24 cellular contexts compared by ENCODE assay signal in the genomic region with DNA sequence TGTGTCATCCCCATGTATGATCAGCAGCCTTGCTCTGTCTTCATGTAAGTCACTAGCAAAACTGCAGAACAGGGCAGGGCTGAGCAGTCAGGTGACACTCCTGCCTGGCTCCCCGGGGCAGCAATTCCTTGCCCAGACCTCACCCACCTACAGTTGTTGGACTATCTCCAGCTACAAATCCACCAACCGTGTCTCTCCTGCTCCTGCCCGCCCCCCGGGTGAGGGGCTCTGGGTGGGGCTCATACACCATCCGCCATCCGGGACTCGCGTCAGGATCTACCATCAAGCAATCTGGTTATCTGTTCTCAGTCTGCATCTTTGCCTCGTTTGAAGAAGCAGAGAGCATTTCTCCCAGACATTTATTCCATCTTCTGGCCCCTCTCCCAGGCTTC. TPM values are rescaled to one million over a fixed set of nuclear protein-coding genes. Genes with fewer than 3 reads are reported as not detected.
A peak's percentile ranks its signal among the peaks of the same experiment; 100 is the strongest.
DNase-seq lines count a peak whose midpoint lies in the region; ATAC-seq and TF ChIP-seq lines count a peak whose summit lies in the region.
"Had no signal": no experiment of that assay in that cellular context is flagged by ENCODE, and none has a peak within 500 bp of the region (broad histone marks: within the 10 kb centered on the region; RNA-seq: fewer than 3 reads in every experiment).

No MANE protein-coding gene starts in this region.

- TF ChIP-seq POLR2A in right lobe of liver (IDR thresholded peaks at IDR 0.05), result no peak

- WGBS in right lobe of liver (ENCODE audit: insufficient coverage, low coverage, low lambda C conversion rate, missing lambda C conversion rate), result 55% methylated on average over 7 of the region's 9 CpGs

- no peak overlapping the region for H3K27ac ChIP-seq in right lobe of liver
- no peak overlapping the region for H3K27ac ChIP-seq in coronary artery
- H3K27ac ChIP-seq: HL-60, neutrophil had no signal

- H3K36me3 ChIP-seq in right lobe of liver, result no peaks in the 10 kb centered on the region
- H3K36me3 ChIP-seq: cardiac muscle cell, neutrophil had no signal

- DNase-seq in EH (ENCODE audit: low read depth) (peak; percentile 27), NCI-H69 (lab: John Stamatoyannopoulos, UW) (peak; percentile 51), fibroblast of the aortic adventitia (ENCODE audit: low read depth) (no peak), posterior vena cava (ENCODE audit: low spot score) (peak; percentile 66), activated gamma-delta T cell (lab: John Stamatoyannopoulos, UW) (no peak), right lobe of liver (no peak), coronary artery (ENCODE audit: low spot score) (no peak), foreskin fibroblast (no peak)
- DNase-seq: activated CD4-positive, alpha-beta T cell treated with anti-CD3 and anti-CD28 coated beads for 1 hour; activated naive CD4-positive, alpha-beta T cell treated with anti-CD3 and anti-CD28 coated beads for 36 hours; activated T-cell treated with anti-CD3 and anti-CD28 coated beads, Interleukin-2, amount 50 U/mL, for 24 hours; amygdala; CD8-positive, alpha-beta T cell; hypothalamus; NCI-H1092 treated with DMSO at 0.1 percent for 48 hours; NCI-H2029 treated with DMSO at 0.1 percent for 48 hours; NCI-H446 treated with DMSO at 0.1 percent for 48 hours; stimulated activated CD4-positive, alpha-beta T cell treated with anti-CD3 and anti-CD28 coated beads, Interleukin-4, amount 100 ng/mL, for 1 hour; stimulated activated naive CD4-positive, alpha-beta T cell; SW 1271 had no signal

- H3K4me1 ChIP-seq in right lobe of liver, result no peaks in the 10 kb centered on the region

- peak overlapping the region; percentile 2 for H3K4me3 ChIP-seq in fibroblast of the aortic adventitia (ENCODE audit: low read depth, low read length)
- H3K4me3 ChIP-seq in right lobe of liver, result no peak overlapping the region
- H3K4me3 ChIP-seq in coronary artery, result no peak overlapping the region
- no peak overlapping the region for H3K4me3 ChIP-seq in foreskin fibroblast (ENCODE audit: low read depth in 1 of 2, low read length in 2 of 2)
- H3K4me3 ChIP-seq: cardiac muscle cell had no signal

- no peak for TF ChIP-seq CTCF in fibroblast of the aortic adventitia (IDR thresholded peaks at IDR 0.05; ENCODE audit: insufficient read depth, low read length)
- no peak for TF ChIP-seq CTCF in right lobe of liver (IDR thresholded peaks at IDR 0.05)
- no peak for TF ChIP-seq CTCF in coronary artery (IDR thresholded peaks at IDR 0.05)
- no peak for TF ChIP-seq CTCF in foreskin fibroblast (IDR thresholded peaks at IDR 0.05; ENCODE audit: low read depth, low read length)

- H3K9me3 ChIP-seq in right lobe of liver, result no peaks in the 10 kb centered on the region
- H3K9me3 ChIP-seq: neutrophil had no signal

- ATAC-seq in right lobe of liver, result no peak
- ATAC-seq: CD8-positive, alpha-beta T cell had no signal

- H3K27me3 ChIP-seq in right lobe of liver, result no peaks in the 10 kb centered on the region
- H3K27me3 ChIP-seq: cardiac muscle cell had no signal

- intact Hi-C loops in posterior vena cava (cut with DNase I) (no loop called here), right lobe of liver (cut with DNase I) (no loop called here)

RNA-seq across cellular contexts. Expression of gene GLI2, which starts 13.5 kb away (rescaled TPM):
- 1.9 and 5.3 TPM in 2 replicates for total RNA-seq in fibroblast of the aortic adventitia (ENCODE audit: low replicate concordance)
- total RNA-seq in posterior vena cava, result 10 to 100 TPM; 13.0 to 21.1 TPM
- under 1 TPM; 0.09 to 0.73 (median 0.48) TPM for total RNA-seq in right lobe of liver
- total RNA-seq: activated naive CD4-positive, alpha-beta T cell treated with anti-CD3 and anti-CD28 coated beads for 36 hours; CD8-positive, alpha-beta T cell; HepG2 had no signal

Comparison
In these comparisons a context has a peak if more than half of its experiments do, and no peak if none do; other contexts are left out.
1. DNase-seq: peak in EH (single experiment), NCI-H69 (single experiment) and posterior vena cava (single experiment); none in fibroblast of the aortic adventitia (single experiment), activated gamma-delta T cell (single experiment), right lobe of liver (0 of 3), coronary artery (single experiment) and foreskin fibroblast (0 of 2).